27 cellular contexts compared by ENCODE assay signal in the genomic region with DNA sequence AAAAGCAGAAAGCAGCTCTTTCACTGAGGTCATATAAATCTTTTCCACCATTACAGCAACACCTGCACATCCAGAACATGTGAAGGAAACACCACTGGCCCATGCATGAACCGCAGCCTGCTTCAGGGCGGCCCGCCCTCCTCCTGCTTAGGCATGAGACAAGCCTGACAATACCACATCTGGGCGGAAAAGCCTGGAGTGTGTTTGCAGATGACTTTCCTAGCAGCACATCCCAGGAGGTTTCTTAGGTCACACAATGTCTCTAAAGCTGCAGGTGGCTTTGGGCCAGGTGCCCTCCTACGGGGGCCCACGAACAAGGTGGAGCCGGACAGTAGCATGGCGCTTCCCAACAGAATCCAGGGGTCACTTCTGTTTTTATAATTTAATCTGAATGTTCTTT. TPM values are rescaled to one million over a fixed set of nuclear protein-coding genes. Genes with fewer than 3 reads are reported as not detected.
DNase-seq lines count a peak whose midpoint lies in the region; ATAC-seq and TF ChIP-seq lines count a peak whose summit lies in the region.
"Had no signal": no experiment of that assay in that cellular context is flagged by ENCODE, and none has a peak within 500 bp of the region (broad histone marks: within the 10 kb centered on the region; RNA-seq: fewer than 3 reads in every experiment).

No MANE protein-coding gene starts in this region.

- no peak for TF ChIP-seq POLR2A in Peyer's patch (IDR thresholded peaks at IDR 0.05)
- TF ChIP-seq POLR2A in gastrocnemius medialis (IDR thresholded peaks at IDR 0.05) = no peak

- H3K4me2 ChIP-seq in BLaER1 treated with 17β-estradiol and CSF1 and Interleukin-3, amounts not matched to agents 10 nM and 100 nM = peak overlapping the region; percentile 80 to 100 (median 96)

- H3K36me3 ChIP-seq in BLaER1 treated with 17β-estradiol and CSF1 and Interleukin-3, amounts not matched to agents 10 nM and 100 nM = peaks cover 0 to 9% (median 3%) of the 10 kb centered on the region in 11 experiments; a peak in 8 of 22 replicates
- H3K36me3 ChIP-seq in Peyer's patch = no peaks in the 10 kb centered on the region
- no peaks in the 10 kb centered on the region for H3K36me3 ChIP-seq in lower lobe of right lung
- H3K36me3 ChIP-seq in gastrocnemius medialis = no peaks in the 10 kb centered on the region
- H3K36me3 ChIP-seq: HAP-1 had no signal

- peaks cover 79 to 100% (median 100%) of the 10 kb centered on the region in 11 experiments for H4K20me1 ChIP-seq in BLaER1 treated with 17β-estradiol and CSF1 and Interleukin-3, amounts not matched to agents 10 nM and 100 nM

- H3K27me3 ChIP-seq in BLaER1 treated with 17β-estradiol and CSF1 and Interleukin-3, amounts not matched to agents 10 nM and 100 nM = no peaks in the 10 kb centered on the region; a peak in 1 of 22 replicates
- H3K27me3 ChIP-seq in Peyer's patch (no peaks in the 10 kb centered on the region), lower lobe of right lung (ENCODE audit: low read depth) (no peaks in the 10 kb centered on the region), gastrocnemius medialis (no peaks in the 10 kb centered on the region)

- DNase-seq in Peyer's patch (peak; percentile 9 to 40 (median 10)), lower lobe of right lung (no peak), gastrocnemius medialis (no peak), T-helper 2 cell (no peak), caudate nucleus (lab: John Stamatoyannopoulos, UW) (no peak)
- DNase-seq: ACHN; activated CD4-positive, alpha-beta T cell treated with anti-CD3 and anti-CD28 coated beads, Interleukin-2, amount 50 U/mL, for 1 hour; activated CD8-positive, alpha-beta memory T cell treated with anti-CD3 and anti-CD28 coated beads, Interleukin-2, amount 50 U/mL, for 4 hours; activated naive CD4-positive, alpha-beta T cell treated with anti-CD3 and anti-CD28 coated beads, Interleukin-2, amount 50 U/mL, for 16 hours; anterior cingulate cortex; Caco-2; central memory CD4-positive, alpha-beta T cell; DMS79 treated with DMSO at 0.1 percent for 48 hours; glutamatergic neuron; Kasumi-1; kidney glomerular epithelial cell; mesenchymal stem cell; NCI-H1694; NCI-H526 treated with DMSO at 0.1 percent for 48 hours; occipital lobe; right cardiac atrium; SK-N-SH; stimulated activated naive CD8-positive, alpha-beta T cell treated with anti-CD3 and anti-CD28 coated beads, Interleukin-15, amount 100 ng/mL, for 72 hours had no signal

- peak overlapping the region in 5 of 11 experiments; percentile 16 to 60 (median 44); a peak in 3 of 22 replicates for H3K9ac ChIP-seq in BLaER1 treated with 17β-estradiol and CSF1 and Interleukin-3, amounts not matched to agents 10 nM and 100 nM

- TF ChIP-seq CTCF in Peyer's patch (IDR thresholded peaks at IDR 0.05) (no peak), lower lobe of right lung (IDR thresholded peaks at IDR 0.05) (no peak), gastrocnemius medialis (IDR thresholded peaks at IDR 0.05 in 4 of 5, conservative IDR thresholded peaks at IDR 0.05 in 1 of 5) (no peak)

- ATAC-seq in lower lobe of right lung (no peak), gastrocnemius medialis (no peak), GM21723 (IDR thresholded peaks at IDR 0.05; ENCODE audit: unreplicated experiment) (no peak)
- ATAC-seq: right cardiac atrium; stimulated activated naive CD8-positive, alpha-beta T cell treated with anti-CD3 and anti-CD28 coated beads, Interleukin-15, amount 100 ng/mL, for 72 hours; WTC11 had no signal

- H3K27ac ChIP-seq in BLaER1 treated with 17β-estradiol and CSF1 and Interleukin-3, amounts not matched to agents 10 nM and 100 nM = peak overlapping the region in 1 of 11 experiments; percentile 38; a peak in 1 of 22 replicates
- no peak overlapping the region for H3K27ac ChIP-seq in Peyer's patch
- peak overlapping the region; percentile 67 for H3K27ac ChIP-seq in lower lobe of right lung
- H3K27ac ChIP-seq in gastrocnemius medialis = peak overlapping the region in 3 of 4 donors; percentile 10 to 52 (median 40)
- H3K27ac ChIP-seq in caudate nucleus (ENCODE audit: low read depth, low read length) = no peak overlapping the region

- no peaks in the 10 kb centered on the region for H3K9me3 ChIP-seq in BLaER1 treated with 17β-estradiol and CSF1 and Interleukin-3, amounts not matched to agents 10 nM and 100 nM (replicated peaks in 1 of 11)
- no peaks in the 10 kb centered on the region for H3K9me3 ChIP-seq in Peyer's patch
- H3K9me3 ChIP-seq in lower lobe of right lung = no peaks in the 10 kb centered on the region
- no peaks in the 10 kb centered on the region for H3K9me3 ChIP-seq in gastrocnemius medialis
- H3K9me3 ChIP-seq: Caco-2, HAP-1, SK-N-SH had no signal

- H3K4me1 ChIP-seq in BLaER1 treated with 17β-estradiol and CSF1 and Interleukin-3, amounts not matched to agents 10 nM and 100 nM = peaks cover 92 to 100% (median 99%) of the 10 kb centered on the region in 10 experiments
- peaks cover 0 to 29% (median 4%) of the 10 kb centered on the region in 4 donors for H3K4me1 ChIP-seq in Peyer's patch
- H3K4me1 ChIP-seq in lower lobe of right lung = peaks cover 83% of the 10 kb centered on the region
- peaks cover 52% of the 10 kb centered on the region in 2 donors for H3K4me1 ChIP-seq in gastrocnemius medialis
- H3K4me1 ChIP-seq: HAP-1 had no signal

- in situ Hi-C loops in gastrocnemius medialis (cut with MboI; ENCODE audit: low sequenced_read_pairs in 4 of 4) = no loop called here

- intact Hi-C loops in lower lobe of right lung (cut with DNase I) = no loop called here
- intact Hi-C loops in gastrocnemius medialis (cut with DNase I; ENCODE audit: low total_unique reads) = no loop called here

- H3K4me3 ChIP-seq in BLaER1 treated with 17β-estradiol and CSF1 and Interleukin-3, amounts not matched to agents 10 nM and 100 nM = peak overlapping the region in 3 of 10 experiments; percentile 22 to 50 (median 39); a peak in 2 of 20 replicates
- H3K4me3 ChIP-seq in Peyer's patch (no peak overlapping the region), lower lobe of right lung (no peak overlapping the region), gastrocnemius medialis (no peak overlapping the region)
- H3K4me3 ChIP-seq: HAP-1 had no signal

RNA-seq across cellular contexts. Expression of a gene that starts 19.6 kb away (rescaled TPM):
- total RNA-seq in Peyer's patch (100 to 1,000 TPM in 3 of 4 donors, 10 to 100 TPM in 1; 61.9 to 139 (median 117) TPM), lower lobe of right lung (153 TPM), gastrocnemius medialis (10 to 100 TPM; 31.1 to 52.6 (median 37.4) TPM)

Comparison
In these comparisons a context has a peak if more than half of its experiments do, and no peak if none do; other contexts are left out.
1. H3K27ac ChIP-seq: peak in lower lobe of right lung (single experiment) and gastrocnemius medialis (3 of 4); none in Peyer's patch (0 of 4) and caudate nucleus (single experiment).
2. DNase-seq: peak in Peyer's patch (3 of 3); none in lower lobe of right lung (single experiment), gastrocnemius medialis (0 of 2), T-helper 2 cell (0 of 5) and caudate nucleus (0 of 61).